ENCODE assay signal across 20 cellular contexts in genomic region chr7:47777531-47778152, GRCh38.
DNase-seq lines count a peak whose midpoint lies in the region; FAIRE-seq and TF ChIP-seq lines count a peak whose summit lies in the region.
"Had no signal": no experiment of that assay in that cellular context is flagged by ENCODE, and none has a peak within 500 bp of the region (broad histone marks: within the 10 kb centered on the region; RNA-seq: fewer than 3 reads in every experiment).

No MANE protein-coding gene starts in this region.

- H3K79me2 ChIP-seq in PC-9 (ENCODE audit: low read depth) = no peaks in the 10 kb centered on the region

- H3K9me3 ChIP-seq in PC-9 (ENCODE audit: insufficient read depth, low read depth) (peaks cover 5% of the 10 kb centered on the region), neuronal stem cell (replicated peaks in 1 of 2; ENCODE audit: control insufficient read depth in 2 of 2, insufficient read depth in 1 of 2, low read depth in 1 of 2, low read length in 2 of 2) (peaks cover 2 to 4% of the 10 kb centered on the region in 2 donors)
- H3K9me3 ChIP-seq: HAP-1, MG63, Peyer's patch had no signal

- peaks cover 60% of the 10 kb centered on the region for H3K4me1 ChIP-seq in PC-9 (replicated peaks; ENCODE audit: insufficient read depth)
- no peaks in the 10 kb centered on the region for H3K4me1 ChIP-seq in neuronal stem cell (ENCODE audit: control insufficient read depth in 2 of 2, insufficient read depth in 1 of 2, low read depth in 1 of 2, low read length in 2 of 2)
- H3K4me1 ChIP-seq: Peyer's patch had no signal

- peaks cover 2% of the 10 kb centered on the region for H3K36me3 Mint-ChIP-seq in Calu3 (ENCODE audit: insufficient read depth, unreplicated experiment)
- H3K36me3 Mint-ChIP-seq: CD4-positive, CD25-positive, alpha-beta regulatory T cell had no signal

- H4K20me1 ChIP-seq in PC-9 (ENCODE audit: insufficient read depth) = no peaks in the 10 kb centered on the region

- BruUV-seq in Calu3 (replicated peaks; lab: Mats Ljungman, UMichigan) (no TSS peak), PC-9 (replicated peaks; lab: Mats Ljungman, UMichigan) (no TSS peak)

- H2BK12ac ChIP-seq in neuronal stem cell (ENCODE audit: low read length) = no peak overlapping the region

- no peaks in the 10 kb centered on the region for H3K79me1 ChIP-seq in neuronal stem cell (ENCODE audit: low read depth, low read length)

- H3K23ac ChIP-seq in neuronal stem cell (ENCODE audit: low read depth, low read length, poor library complexity) = no peak overlapping the region

- peaks cover 32% of the 10 kb centered on the region for H3F3A ChIP-seq in PC-9 (ENCODE audit: insufficient read depth, low read depth)

- no peak overlapping the region for H2BK15ac ChIP-seq in neuronal stem cell (ENCODE audit: low read length)

- no peak overlapping the region for H3K4me3 Mint-ChIP-seq in Calu3 (ENCODE audit: low read depth, unreplicated experiment)
- H3K4me3 Mint-ChIP-seq: CD4-positive, CD25-positive, alpha-beta regulatory T cell; GM23338; IgD-negative memory B cell had no signal

- no peak overlapping the region for H2BK5ac ChIP-seq in neuronal stem cell (ENCODE audit: low read length)

- no peak overlapping the region for H2BK120ac ChIP-seq in neuronal stem cell (ENCODE audit: low read depth, low read length)

- H3K9me3 Mint-ChIP-seq in Calu3 (ENCODE audit: low read depth, unreplicated experiment) = no peaks in the 10 kb centered on the region

- H3K18ac ChIP-seq in neuronal stem cell (ENCODE audit: low read length) = no peak overlapping the region

- H2AK5ac ChIP-seq in neuronal stem cell (ENCODE audit: low read depth, low read length) = no peak overlapping the region

- H3K4me2 ChIP-seq in PC-9 (no peak overlapping the region), neuronal stem cell (ENCODE audit: insufficient read depth, low read length, poor library complexity, severe bottlenecking) (no peak overlapping the region)
- H3K4me2 ChIP-seq: GM23338 had no signal

- H3K4ac ChIP-seq in neuronal stem cell (ENCODE audit: low read length) = no peak overlapping the region

- FAIRE-seq in RCC 7860 (lab: Jason Lieb, UNC) = no peak
- FAIRE-seq: G401.6, GM12892, GM18507 had no signal

- intact Hi-C loops in Calu3 (cut with micrococcal nuclease; ENCODE audit: unreplicated experiment) = no loop called here
- intact Hi-C loops in PC-9 (cut with micrococcal nuclease; ENCODE audit: unreplicated experiment) = no loop called here

- peak overlapping the region; percentile 66 for H3K27ac Mint-ChIP-seq in Calu3 (ENCODE audit: unreplicated experiment)
- H3K27ac Mint-ChIP-seq: GM23338, IgD-negative memory B cell had no signal

- H3K36me3 ChIP-seq in PC-9 (ENCODE audit: low read depth) (peaks cover 5% of the 10 kb centered on the region; the same call in 1 of the 2 replicates), neuronal stem cell (replicated peaks in 1 of 2; ENCODE audit: control insufficient read depth in 2 of 2, insufficient read depth in 2 of 2, low read length in 2 of 2) (no peaks in the 10 kb centered on the region)
- H3K36me3 ChIP-seq: HAP-1, MG63, Peyer's patch had no signal

- H2AFZ ChIP-seq in PC-9 (peak overlapping the region; percentile 25; the same call in 1 of the 2 replicates), neuronal stem cell (ENCODE audit: low read length) (peak overlapping the region; percentile 10)
- H2AFZ ChIP-seq: GM23338 had no signal

- H3K27ac ChIP-seq in PC-9 (peak overlapping the region; percentile 16; the same call in 1 of the 2 replicates), epithelial cell of prostate (peak overlapping the region; percentile 40), neuronal stem cell (replicated peaks; ENCODE audit: low read length) (no peak overlapping the region)
- H3K27ac ChIP-seq: Peyer's patch had no signal

- TF ChIP-seq CTCF in Calu3 (IDR thresholded peaks at IDR 0.05; ENCODE audit: unreplicated experiment) (no peak), PC-9 (conservative IDR thresholded peaks at IDR 0.05) (no peak)

- no peaks in the 10 kb centered on the region for H3K9me2 ChIP-seq in PC-9 (ENCODE audit: insufficient read depth)

- H4K91ac ChIP-seq in neuronal stem cell (ENCODE audit: low read depth, low read length, poor library complexity) = no peak overlapping the region

- peaks cover 56% of the 10 kb centered on the region for H3K4me1 Mint-ChIP-seq in Calu3 (ENCODE audit: low read depth, unreplicated experiment)
- H3K4me1 Mint-ChIP-seq: CD4-positive, CD25-positive, alpha-beta regulatory T cell had no signal

- no peak for DNase-seq in Calu3
- DNase-seq in PC-9 = no peak
- DNase-seq in epithelial cell of prostate (ENCODE audit: low read depth, low spot score) = no peak
- no peak for DNase-seq in neuronal stem cell (ENCODE audit: low spot score)
- no peak for DNase-seq in LoVo (ENCODE audit: low spot score)
- no peak for DNase-seq in NCI-H69 (lab: John Stamatoyannopoulos, UW)
- no peak for DNase-seq in RCC 7860 (ENCODE audit: low spot score)
- DNase-seq: CD4-positive, CD25-positive, alpha-beta regulatory T cell; Karpas-422; MG63; NCI-H1417 treated with DMSO at 0.1 percent for 48 hours; NCI-H1930; NCI-H510A; Peyer's patch had no signal

- H4K8ac ChIP-seq in neuronal stem cell (ENCODE audit: low read depth, low read length) = no peak overlapping the region

- POLR2A ChIA-PET in PC-9 (lab: Charles Lee; ENCODE audit: unreplicated experiment) = no interaction called here

- no peak overlapping the region for H3K14ac ChIP-seq in neuronal stem cell (ENCODE audit: low read length)

- H3K9ac ChIP-seq in neuronal stem cell (ENCODE audit: low read depth, low read length, poor library complexity) = no peak overlapping the region

- no peak overlapping the region for H3K4me3 ChIP-seq in PC-9
- peak overlapping the region in 1 of 2 donors; percentile 66 for H3K4me3 ChIP-seq in neuronal stem cell (ENCODE audit: low read length in 2 of 2)
- H3K4me3 ChIP-seq: GM23338, HAP-1, MG63, Peyer's patch had no signal

- no CpG with 5 or more reads among the region's 1 CpG for WGBS in neuronal stem cell (ENCODE audit: extremely low coverage in 2 of 2, insufficient read length in 2 of 2, insufficient replicate concordance in 1 of 2), 2 donors

- CTCF ChIA-PET in Calu3 (lab: Charles Lee) (interaction anchor here (1.0 kb wide), 1 partner anchor 14 kb away, joined by 3 read pairs; no protein-coding TSS in a partner anchor), PC-9 (lab: Charles Lee) (no interaction called here)

- H3K27me3 ChIP-seq in PC-9 (ENCODE audit: insufficient read depth, low read depth) (no peaks in the 10 kb centered on the region), neuronal stem cell (ENCODE audit: control insufficient read depth in 3 of 3, insufficient read depth in 3 of 3, low read depth in 1 of 3, low read length in 3 of 3) (no peaks in the 10 kb centered on the region)
- H3K27me3 ChIP-seq: MG63, Peyer's patch had no signal

- H3K27me3 Mint-ChIP-seq in Calu3 (ENCODE audit: unreplicated experiment) = no peaks in the 10 kb centered on the region
